1 cellular context compared by ENCODE assay signal in the genomic region with DNA sequence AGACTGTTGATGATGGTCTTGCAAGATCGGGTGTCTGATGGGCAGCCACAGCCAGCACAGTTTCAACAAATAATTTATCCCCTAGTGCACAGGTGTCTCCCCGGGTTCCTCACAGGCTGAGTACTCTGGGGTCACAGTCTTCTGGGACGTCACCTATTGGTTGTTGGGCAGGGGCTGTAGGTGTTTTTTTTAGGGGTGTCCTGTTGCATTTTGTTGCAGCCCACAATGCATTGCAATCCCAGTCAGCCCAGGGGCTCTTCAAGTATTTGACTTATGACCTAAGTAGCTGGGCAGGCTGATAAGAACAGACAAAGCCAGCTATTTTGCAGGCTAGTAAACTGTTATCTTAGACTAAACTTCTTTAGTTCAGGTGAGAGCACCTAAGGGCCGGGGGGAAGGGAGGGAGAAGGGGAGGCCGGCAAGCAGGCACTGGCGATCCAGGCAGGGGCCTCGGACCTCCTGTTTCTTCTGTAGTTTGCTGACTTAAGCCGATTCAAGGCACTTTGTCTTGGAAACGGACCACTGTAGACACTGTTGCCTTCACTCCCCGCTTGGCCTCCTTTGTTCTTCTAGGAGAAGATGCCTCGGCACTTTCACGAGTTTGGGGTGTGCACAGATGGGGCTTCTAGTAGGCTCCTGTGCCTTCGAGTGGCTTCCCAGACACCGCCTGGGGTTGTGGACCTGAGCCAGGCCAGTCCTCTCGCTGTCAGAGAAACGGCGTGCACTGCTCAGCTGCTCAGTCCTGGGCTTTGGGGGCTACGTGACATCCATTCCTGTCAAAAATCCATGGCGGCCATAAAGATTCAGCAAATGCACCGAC.
TF ChIP-seq lines count a peak whose summit lies in the region.

No MANE protein-coding gene starts in this region.

TF ChIP-seq in IMR-90, 13 proteins besides CTCF, POLR2A, EP300 and RAD21:
- TF ChIP-seq MAFK (IDR thresholded peaks at IDR 0.05; ENCODE audit: low read depth, low read length): no peak
- TF ChIP-seq MXI1 (IDR thresholded peaks at IDR 0.05; ENCODE audit: borderline replicate concordance, low read depth, low read length): no peak
- no peak for TF ChIP-seq FOS (IDR thresholded peaks at IDR 0.05; ENCODE audit: low read depth, low read length)
- no peak for TF ChIP-seq CHD1 (IDR thresholded peaks at IDR 0.05; ENCODE audit: low read depth, low read length)
- TF ChIP-seq, protein P1, sequence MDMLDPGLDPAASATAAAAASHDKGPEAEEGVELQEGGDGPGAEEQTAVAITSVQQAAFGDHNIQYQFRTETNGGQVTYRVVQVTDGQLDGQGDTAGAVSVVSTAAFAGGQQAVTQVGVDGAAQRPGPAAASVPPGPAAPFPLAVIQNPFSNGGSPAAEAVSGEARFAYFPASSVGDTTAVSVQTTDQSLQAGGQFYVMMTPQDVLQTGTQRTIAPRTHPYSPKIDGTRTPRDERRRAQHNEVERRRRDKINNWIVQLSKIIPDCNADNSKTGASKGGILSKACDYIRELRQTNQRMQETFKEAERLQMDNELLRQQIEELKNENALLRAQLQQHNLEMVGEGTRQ (IDR thresholded peaks at IDR 0.05; ENCODE audit: low read depth, low read length): no peak
- TF ChIP-seq BHLHE40 (IDR thresholded peaks at IDR 0.05; ENCODE audit: low read depth, low read length): no peak
- no peak for TF ChIP-seq CEBPB (IDR thresholded peaks at IDR 0.05; ENCODE audit: low read depth, low read length)
- TF ChIP-seq MAZ (IDR thresholded peaks at IDR 0.05; ENCODE audit: borderline replicate concordance, low read depth, low read length): no peak
- no peak for TF ChIP-seq RCOR1 (IDR thresholded peaks at IDR 0.05; ENCODE audit: insufficient replicate concordance, low read length)
- no peak for TF ChIP-seq ELK1 (IDR thresholded peaks at IDR 0.05; ENCODE audit: borderline replicate concordance, low read depth, low read length)
- no peak for TF ChIP-seq SMC3 (IDR thresholded peaks at IDR 0.05; ENCODE audit: low read depth, low read length)
- no peak for TF ChIP-seq NFE2L2 (IDR thresholded peaks at IDR 0.05; ENCODE audit: low read depth, low read length)
- TF ChIP-seq RFX5 (IDR thresholded peaks at IDR 0.05; ENCODE audit: low read depth, low read length): no peak
TF ChIP-seq in IMR-90: peak in this region for 0.
